ENCODE assay signal across 9 cellular contexts in genomic region chr20:62922451-62922921, GRCh38. TPM values are rescaled to one million over a fixed set of nuclear protein-coding genes. Genes with fewer than 3 reads are reported as not detected.
A peak's percentile ranks its signal among the peaks of the same experiment; 100 is the strongest.
DNase-seq lines count a peak whose midpoint lies in the region; ATAC-seq and TF ChIP-seq lines count a peak whose summit lies in the region.
"Had no signal": no experiment of that assay in that cellular context is flagged by ENCODE, and none has a peak within 500 bp of the region (broad histone marks: within the 10 kb centered on the region; RNA-seq: fewer than 3 reads in every experiment).

No MANE protein-coding gene starts in this region.

- peak overlapping the region; percentile 94 for H3K4me3 Mint-ChIP-seq in Calu3 (ENCODE audit: low read depth, unreplicated experiment)
- H3K4me3 Mint-ChIP-seq in WTC11, result peak overlapping the region; percentile 1; the same call in 1 of the 2 replicates

- H3K4me3 ChIP-seq in coronary artery (no peak overlapping the region), psoas muscle (peak overlapping the region; percentile 99)

- POLR2A ChIA-PET in WTC11 (lab: Charles Lee), result no interaction called here

- H3K27me3 ChIP-seq in psoas muscle (ENCODE audit: insufficient read depth in 3 of 3, low read length in 2 of 3), result no peaks in the 10 kb centered on the region

- intact Hi-C loops in Calu3 (cut with micrococcal nuclease; ENCODE audit: unreplicated experiment) (no loop called here), psoas muscle (cut with DNase I) (no loop called here)

- H3K9me3 Mint-ChIP-seq in Calu3 (ENCODE audit: low read depth, unreplicated experiment), result no peaks in the 10 kb centered on the region
- no peaks in the 10 kb centered on the region for H3K9me3 Mint-ChIP-seq in WTC11

- H3K9me3 ChIP-seq in psoas muscle, result no peaks in the 10 kb centered on the region

- ATAC-seq in WTC11 (no peak), psoas muscle (peak in 1 of 4 donors; percentile 31), HG03432 (IDR thresholded peaks at IDR 0.05; ENCODE audit: unreplicated experiment) (no peak), HG02884 (IDR thresholded peaks at IDR 0.05; ENCODE audit: unreplicated experiment) (no peak)

- 53 to 65% (median 61%) methylated on average over 14 of the region's 14 CpGs for WGBS in psoas muscle, 3 donors

- DNase-seq in Calu3 (no peak), WTC11 (ENCODE audit: low spot score) (no peak), coronary artery (ENCODE audit: low spot score) (no peak), psoas muscle (no peak), HCEC 1CT (no peak), occipital lobe (lab: John Stamatoyannopoulos, UW) (no peak)

- H3K27ac ChIP-seq in coronary artery (peak overlapping the region; percentile 50 to 92), psoas muscle (peak overlapping the region; percentile 97)

- peaks cover 66% of the 10 kb centered on the region for H3K4me1 Mint-ChIP-seq in Calu3 (ENCODE audit: low read depth, unreplicated experiment)
- H3K4me1 Mint-ChIP-seq in WTC11, result peaks cover 72% of the 10 kb centered on the region

- TF ChIP-seq CTCF in Calu3 (IDR thresholded peaks at IDR 0.05; ENCODE audit: unreplicated experiment) (no peak), WTC11 (IDR thresholded peaks at IDR 0.05) (no peak), coronary artery (IDR thresholded peaks at IDR 0.05) (no peak), psoas muscle (IDR thresholded peaks at IDR 0.05) (no peak)

- H3K36me3 Mint-ChIP-seq in Calu3 (ENCODE audit: insufficient read depth, unreplicated experiment), result peaks cover 60% of the 10 kb centered on the region
- H3K36me3 Mint-ChIP-seq in WTC11, result no peaks in the 10 kb centered on the region

- no TSS peak for BruUV-seq in Calu3 (replicated peaks; lab: Mats Ljungman, UMichigan)

- H3K36me3 ChIP-seq in psoas muscle (ENCODE audit: insufficient read depth in 1 of 2, low read depth in 1 of 2), result no peaks in the 10 kb centered on the region

- CTCF ChIA-PET in Calu3 (lab: Charles Lee) (interaction anchor here (1.2 kb wide), 1 partner anchor 16 kb away, joined by 3 read pairs; no protein-coding TSS in a partner anchor), WTC11 (lab: Charles Lee) (interaction anchor here (1.1 kb wide), 1 partner anchor 13 kb away, joined by 4 read pairs; no protein-coding TSS in a partner anchor)

- H3K27ac Mint-ChIP-seq in Calu3 (ENCODE audit: unreplicated experiment), result peak overlapping the region; percentile 61
- H3K27ac Mint-ChIP-seq in WTC11, result peak overlapping the region; percentile 59

- H3K27me3 Mint-ChIP-seq in Calu3 (ENCODE audit: unreplicated experiment) (no peaks in the 10 kb centered on the region), WTC11 (ENCODE audit: low read depth) (no peaks in the 10 kb centered on the region; the same call in 1 of the 2 replicates)

- H3K4me1 ChIP-seq in psoas muscle, result peaks cover 80% of the 10 kb centered on the region

TF ChIP-seq in WTC11, 78 proteins besides CTCF, POLR2A, EP300 and RAD21:
- TF ChIP-seq, protein P1, sequence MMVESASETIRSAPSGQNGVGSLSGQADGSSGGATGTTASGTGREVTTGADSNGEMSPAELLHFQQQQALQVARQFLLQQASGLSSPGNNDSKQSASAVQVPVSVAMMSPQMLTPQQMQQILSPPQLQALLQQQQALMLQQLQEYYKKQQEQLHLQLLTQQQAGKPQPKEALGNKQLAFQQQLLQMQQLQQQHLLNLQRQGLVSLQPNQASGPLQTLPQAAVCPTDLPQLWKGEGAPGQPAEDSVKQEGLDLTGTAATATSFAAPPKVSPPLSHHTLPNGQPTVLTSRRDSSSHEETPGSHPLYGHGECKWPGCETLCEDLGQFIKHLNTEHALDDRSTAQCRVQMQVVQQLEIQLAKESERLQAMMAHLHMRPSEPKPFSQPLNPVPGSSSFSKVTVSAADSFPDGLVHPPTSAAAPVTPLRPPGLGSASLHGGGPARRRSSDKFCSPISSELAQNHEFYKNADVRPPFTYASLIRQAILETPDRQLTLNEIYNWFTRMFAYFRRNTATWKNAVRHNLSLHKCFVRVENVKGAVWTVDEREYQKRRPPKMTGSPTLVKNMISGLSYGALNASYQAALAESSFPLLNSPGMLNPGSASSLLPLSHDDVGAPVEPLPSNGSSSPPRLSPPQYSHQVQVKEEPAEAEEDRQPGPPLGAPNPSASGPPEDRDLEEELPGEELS (CRISPR knock-in tag; IDR thresholded peaks at IDR 0.05), result no peak
- TF ChIP-seq NR3C1 (CRISPR knock-in tag; conservative IDR thresholded peaks at IDR 0.05; ENCODE audit: low read depth), result no peak
- TF ChIP-seq, protein P2, sequence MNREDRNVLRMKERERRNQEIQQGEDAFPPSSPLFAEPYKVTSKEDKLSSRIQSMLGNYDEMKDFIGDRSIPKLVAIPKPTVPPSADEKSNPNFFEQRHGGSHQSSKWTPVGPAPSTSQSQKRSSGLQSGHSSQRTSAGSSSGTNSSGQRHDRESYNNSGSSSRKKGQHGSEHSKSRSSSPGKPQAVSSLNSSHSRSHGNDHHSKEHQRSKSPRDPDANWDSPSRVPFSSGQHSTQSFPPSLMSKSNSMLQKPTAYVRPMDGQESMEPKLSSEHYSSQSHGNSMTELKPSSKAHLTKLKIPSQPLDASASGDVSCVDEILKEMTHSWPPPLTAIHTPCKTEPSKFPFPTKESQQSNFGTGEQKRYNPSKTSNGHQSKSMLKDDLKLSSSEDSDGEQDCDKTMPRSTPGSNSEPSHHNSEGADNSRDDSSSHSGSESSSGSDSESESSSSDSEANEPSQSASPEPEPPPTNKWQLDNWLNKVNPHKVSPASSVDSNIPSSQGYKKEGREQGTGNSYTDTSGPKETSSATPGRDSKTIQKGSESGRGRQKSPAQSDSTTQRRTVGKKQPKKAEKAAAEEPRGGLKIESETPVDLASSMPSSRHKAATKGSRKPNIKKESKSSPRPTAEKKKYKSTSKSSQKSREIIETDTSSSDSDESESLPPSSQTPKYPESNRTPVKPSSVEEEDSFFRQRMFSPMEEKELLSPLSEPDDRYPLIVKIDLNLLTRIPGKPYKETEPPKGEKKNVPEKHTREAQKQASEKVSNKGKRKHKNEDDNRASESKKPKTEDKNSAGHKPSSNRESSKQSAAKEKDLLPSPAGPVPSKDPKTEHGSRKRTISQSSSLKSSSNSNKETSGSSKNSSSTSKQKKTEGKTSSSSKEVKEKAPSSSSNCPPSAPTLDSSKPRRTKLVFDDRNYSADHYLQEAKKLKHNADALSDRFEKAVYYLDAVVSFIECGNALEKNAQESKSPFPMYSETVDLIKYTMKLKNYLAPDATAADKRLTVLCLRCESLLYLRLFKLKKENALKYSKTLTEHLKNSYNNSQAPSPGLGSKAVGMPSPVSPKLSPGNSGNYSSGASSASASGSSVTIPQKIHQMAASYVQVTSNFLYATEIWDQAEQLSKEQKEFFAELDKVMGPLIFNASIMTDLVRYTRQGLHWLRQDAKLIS (CRISPR knock-in tag; IDR thresholded peaks at IDR 0.05; ENCODE audit: borderline replicate concordance), result no peak
- TF ChIP-seq ZNF263 (CRISPR knock-in tag; IDR thresholded peaks at IDR 0.05; ENCODE audit: low read depth), result no peak
- TF ChIP-seq EMX1 (CRISPR knock-in tag; IDR thresholded peaks at IDR 0.05), result no peak
- no peak for TF ChIP-seq SMAD4 (CRISPR knock-in tag; IDR thresholded peaks at IDR 0.05)
- peak; percentile 80; the same call in 1 of the 2 replicates for TF ChIP-seq ESRRA (CRISPR knock-in tag; IDR thresholded peaks at IDR 0.05; ENCODE audit: borderline replicate concordance)

RNA-seq across cellular contexts. Expression of gene DIDO1, which starts 3.8 kb away (rescaled TPM):
- total RNA-seq in Calu3 (2022) (75.6 and 77.1 TPM in 2 replicates), WTC11 (2021) (69.3 to 87.3 TPM (median 71.6 TPM) in 3 replicates), psoas muscle (10 to 100 TPM; 23.0 to 32.4 (median 27.9) TPM), occipital lobe (43.4 TPM)
- 10 to 100 TPM in 2 of 3 donors, 1 to 10 TPM in 1; 10.0 to 23.9 (median 12.7) TPM for polyA plus RNA-seq in psoas muscle

RNA-seq across cellular contexts. Expression of gene GID8, which starts 15.5 kb away (rescaled TPM):
- total RNA-seq in Calu3 (2022) (64.3 and 64.6 TPM in 2 replicates), WTC11 (2021) (56.2 to 70.2 TPM (median 56.6 TPM) in 3 replicates), psoas muscle (10 to 100 TPM; 12.8 to 14.9 (median 14.3) TPM), occipital lobe (56.9 TPM)
- polyA plus RNA-seq in psoas muscle, result 10 to 100 TPM in 2 of 3 donors, 1 to 10 TPM in 1; 7.3 to 15.9 (median 14.2) TPM

RNA-seq across cellular contexts. Expression of gene SLC17A9, which starts 30.0 kb away (rescaled TPM):
- total RNA-seq in Calu3 (2022), result 12.0 and 18.8 TPM in 2 replicates
- total RNA-seq in WTC11 (2021), result 26.2 to 41.7 TPM (median 30.8 TPM) in 3 replicates
- total RNA-seq in psoas muscle, result 1 to 10 TPM in 1 of 4 donors, under 1 TPM in 3; 0.32 to 1.0 (median 0.92) TPM
- polyA plus RNA-seq in psoas muscle, result under 1 TPM; 0.59 to 0.88 (median 0.69) TPM
- total RNA-seq in occipital lobe, result 0.16 TPM
- total RNA-seq: PC-3 had no signal
